ENCODE assay signal across 18 cellular contexts in the genomic region with DNA sequence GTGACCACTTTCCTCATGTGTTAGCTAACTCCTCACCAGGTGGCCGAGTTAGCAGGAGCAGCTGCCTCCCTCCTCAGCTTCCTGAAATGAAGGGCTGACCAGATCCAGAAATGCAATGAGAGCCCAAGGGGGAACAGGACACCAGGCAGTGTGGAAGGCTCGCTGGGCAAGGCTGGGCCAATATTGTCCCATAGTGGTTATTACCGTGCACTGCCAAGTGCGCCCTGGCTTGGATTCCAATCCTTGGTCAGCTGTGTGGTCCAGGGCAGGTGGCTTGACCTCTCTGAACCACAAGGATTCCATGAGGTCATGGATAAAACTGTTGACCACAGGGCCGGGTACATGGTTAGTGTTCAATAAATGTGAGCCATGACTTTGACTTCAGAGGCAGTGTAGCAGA. TPM values are rescaled to one million over a fixed set of nuclear protein-coding genes. Genes with fewer than 3 reads are reported as not detected.
A peak's percentile ranks its signal among the peaks of the same experiment; 100 is the strongest.
DNase-seq lines count a peak whose midpoint lies in the region; ATAC-seq and TF ChIP-seq lines count a peak whose summit lies in the region.
"Had no signal": no experiment of that assay in that cellular context is flagged by ENCODE, and none has a peak within 500 bp of the region (broad histone marks: within the 10 kb centered on the region; RNA-seq: fewer than 3 reads in every experiment).

No MANE protein-coding gene starts in this region.

- ATAC-seq in HG03432 (IDR thresholded peaks at IDR 0.05; ENCODE audit: unreplicated experiment) (no peak), HG03565 (IDR thresholded peaks at IDR 0.05; ENCODE audit: unreplicated experiment) (no peak)
- ATAC-seq: PC-3 had no signal

- H3K9me3 ChIP-seq in neuronal stem cell (replicated peaks in 1 of 2; ENCODE audit: control insufficient read depth in 2 of 2, insufficient read depth in 1 of 2, low read depth in 1 of 2, low read length in 2 of 2) = no peaks in the 10 kb centered on the region
- no peaks in the 10 kb centered on the region for H3K9me3 ChIP-seq in stomach smooth muscle (ENCODE audit: control insufficient read depth in 2 of 2, low read length in 2 of 2)
- H3K9me3 ChIP-seq: BE2C had no signal

- H4K8ac ChIP-seq in neuronal stem cell (ENCODE audit: low read depth, low read length) = no peak overlapping the region

- TF ChIP-seq CTCF in coronary artery (IDR thresholded peaks at IDR 0.05) = no peak

- no peak overlapping the region for H2BK5ac ChIP-seq in neuronal stem cell (ENCODE audit: low read length)

- H3K4ac ChIP-seq in neuronal stem cell (ENCODE audit: low read length) = no peak overlapping the region

- H2BK12ac ChIP-seq in neuronal stem cell (ENCODE audit: low read length) = no peak overlapping the region

- H3K36me3 ChIP-seq in neuronal stem cell (replicated peaks in 1 of 2; ENCODE audit: control insufficient read depth in 2 of 2, insufficient read depth in 2 of 2, low read length in 2 of 2) = no peaks in the 10 kb centered on the region
- H3K36me3 ChIP-seq in stomach smooth muscle (ENCODE audit: control insufficient read depth in 2 of 2, insufficient read depth in 2 of 2, low read length in 2 of 2) = no peaks in the 10 kb centered on the region
- H3K36me3 ChIP-seq in H7 (replicated peaks; ENCODE audit: control insufficient read depth, insufficient read depth, low read length) = no peaks in the 10 kb centered on the region
- H3K36me3 ChIP-seq: BE2C had no signal

- peak overlapping the region; percentile 68 for H3K4me3 ChIP-seq in coronary artery
- no peak overlapping the region for H3K4me3 ChIP-seq in neuronal stem cell (ENCODE audit: low read length in 2 of 2)
- peak overlapping the region in 1 of 2 donors; percentile 22 for H3K4me3 ChIP-seq in stomach smooth muscle (ENCODE audit: low read length in 2 of 2)
- no peak overlapping the region for H3K4me3 ChIP-seq in H7 (ENCODE audit: insufficient read depth, low read depth, low read length)

- H3K23ac ChIP-seq in neuronal stem cell (ENCODE audit: low read depth, low read length, poor library complexity) = no peak overlapping the region

- no peak overlapping the region for H2AFZ ChIP-seq in neuronal stem cell (ENCODE audit: low read length)

- no CpG with 5 or more reads among the region's 5 CpGs for WGBS in neuronal stem cell (ENCODE audit: extremely low coverage in 2 of 2, insufficient read length in 2 of 2, insufficient replicate concordance in 1 of 2), 2 donors

- H4K91ac ChIP-seq in neuronal stem cell (ENCODE audit: low read depth, low read length, poor library complexity) = no peak overlapping the region

- no peak overlapping the region for H3K14ac ChIP-seq in neuronal stem cell (ENCODE audit: low read length)

- H3K9ac ChIP-seq in neuronal stem cell (ENCODE audit: low read depth, low read length, poor library complexity) (no peak overlapping the region), stomach smooth muscle (ENCODE audit: low read length in 2 of 2) (no peak overlapping the region)

- H3K27me3 ChIP-seq in neuronal stem cell (ENCODE audit: control insufficient read depth in 3 of 3, insufficient read depth in 3 of 3, low read depth in 1 of 3, low read length in 3 of 3) (peaks cover 0 to 7% (median 5%) of the 10 kb centered on the region in 3 experiments), stomach smooth muscle (ENCODE audit: control insufficient read depth in 1 of 2, insufficient read depth in 2 of 2, low read length in 2 of 2) (no peaks in the 10 kb centered on the region), H7 (ENCODE audit: control insufficient read depth, insufficient read depth, low read length) (no peaks in the 10 kb centered on the region)
- H3K27me3 ChIP-seq: BE2C had no signal

- peak overlapping the region; percentile 95 to 97 for H3K27ac ChIP-seq in coronary artery
- no peak overlapping the region for H3K27ac ChIP-seq in neuronal stem cell (replicated peaks; ENCODE audit: low read length)
- peak overlapping the region; percentile 49 for H3K27ac ChIP-seq in stomach smooth muscle (ENCODE audit: low read length)
- H3K27ac ChIP-seq: HL-60 had no signal

- H3K79me1 ChIP-seq in neuronal stem cell (ENCODE audit: low read depth, low read length) = no peaks in the 10 kb centered on the region

- H3K4me1 ChIP-seq in neuronal stem cell (ENCODE audit: control insufficient read depth in 2 of 2, insufficient read depth in 1 of 2, low read depth in 1 of 2, low read length in 2 of 2) (peaks cover 0 to 29% of the 10 kb centered on the region in 2 donors), stomach smooth muscle (ENCODE audit: control insufficient read depth, insufficient read depth, low read length) (peaks cover 15% of the 10 kb centered on the region)
- H3K4me1 ChIP-seq: BE2C had no signal

- H3K4me2 ChIP-seq in neuronal stem cell (ENCODE audit: insufficient read depth, low read length, poor library complexity, severe bottlenecking) = no peak overlapping the region

- no peak overlapping the region for H2BK120ac ChIP-seq in neuronal stem cell (ENCODE audit: low read depth, low read length)

- H2AK5ac ChIP-seq in neuronal stem cell (ENCODE audit: low read depth, low read length) = no peak overlapping the region

- DNase-seq in LHCN-M2 (ENCODE audit: low read depth) = peak; percentile 27
- DNase-seq in coronary artery (ENCODE audit: low spot score) = no peak
- DNase-seq in neuronal stem cell (ENCODE audit: low spot score) = no peak
- no peak for DNase-seq in H7
- DNase-seq: BE2C; CD4-positive, alpha-beta memory T cell; DND-41; GDM1; KBM-7; NCI-H1092 treated with DMSO at 0.1 percent for 48 hours; NCI-H187; NCI-H446; NCI-H748 treated with DMSO at 0.1 percent for 48 hours; PC-3 had no signal

- H3K18ac ChIP-seq in neuronal stem cell (ENCODE audit: low read length) = peak overlapping the region; percentile 50

- H2BK15ac ChIP-seq in neuronal stem cell (ENCODE audit: low read length) = no peak overlapping the region

RNA-seq across cellular contexts. Expression of gene HSPB8, which starts 3.6 kb away (rescaled TPM):
- 10.9 and 11.4 TPM in 2 replicates for total RNA-seq in LHCN-M2 (2014; rRNA removed)
- 13.4 TPM for polyA plus RNA-seq in LHCN-M2 (2012)
- polyA plus RNA-seq in neuronal stem cell (2013, experiment 1 of 2) = 0.17 TPM
- 0.18 TPM for polyA plus RNA-seq in neuronal stem cell (2013, experiment 2 of 2)
- 10.7 and 15.8 TPM in 2 replicates for total RNA-seq in H7 (2014; rRNA removed; shearing (Covaris generic))
- total RNA-seq: CD4-positive, alpha-beta memory T cell had no signal
- polyA plus RNA-seq: CD4-positive, alpha-beta memory T cell had no signal
